In the genomic region with DNA sequence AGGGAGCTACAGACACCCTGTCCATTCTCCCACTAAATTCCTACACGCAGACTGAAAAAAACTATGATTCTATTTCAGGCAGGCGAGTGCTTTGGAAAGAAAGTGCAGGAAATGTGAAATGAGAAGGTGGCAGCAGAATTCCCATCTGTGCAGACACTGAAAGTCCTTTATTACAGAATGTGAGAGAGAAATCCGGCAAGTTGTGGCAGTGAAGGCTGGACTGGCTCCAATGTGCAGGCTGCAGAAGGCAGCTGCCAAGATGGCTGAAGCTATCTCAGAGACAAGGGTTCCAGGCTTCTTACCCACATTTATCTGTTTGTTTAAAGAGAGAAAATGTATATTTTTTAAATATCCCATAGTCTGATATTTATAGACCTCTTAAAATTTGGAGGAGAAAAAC, we compare ENCODE assay signal across 15 cellular contexts.
DNase-seq lines count a peak whose midpoint lies in the region; ATAC-seq and TF ChIP-seq lines count a peak whose summit lies in the region.
"Had no signal": no experiment of that assay in that cellular context is flagged by ENCODE, and none has a peak within 500 bp of the region (broad histone marks: within the 10 kb centered on the region; RNA-seq: fewer than 3 reads in every experiment).

No MANE protein-coding gene starts in this region.

- no peaks in the 10 kb centered on the region for H3K36me3 ChIP-seq in neural progenitor cell
- no peaks in the 10 kb centered on the region for H3K36me3 ChIP-seq in mucosa of descending colon (ENCODE audit: low read depth)
- H3K36me3 ChIP-seq: SJSA1 had no signal

- peak; percentile 43 for DNase-seq in DMS 273 treated with DMSO at 0.1 percent for 48 hours (lab: John Stamatoyannopoulos, UW)
- peak; percentile 20 for DNase-seq in NCI-H2227 (lab: John Stamatoyannopoulos, UW; ENCODE audit: unreplicated experiment)
- peak; percentile 69 for DNase-seq in cerebellum (ENCODE audit: low spot score)
- DNase-seq in neural progenitor cell (ENCODE audit: low spot score) = no peak
- no peak for DNase-seq in mucosa of descending colon
- no peak for DNase-seq in activated CD8-positive, alpha-beta memory T cell treated with anti-CD3 and anti-CD28 coated beads, Interleukin-2, amount 10 ng/mL, durations not matched to agents 7 days and 5 days
- DNase-seq in MCF 10A (ENCODE audit: unreplicated experiment) = no peak
- DNase-seq: CD4-positive, alpha-beta T cell; NCI-H1436 treated with DMSO at 0.1 percent for 48 hours; NCI-H510A had no signal

- CTCF ChIA-PET in activated CD8-positive, alpha-beta memory T cell treated with anti-CD3 and anti-CD28 coated beads, Interleukin-2, amount 10 ng/mL, durations not matched to agents 7 days and 5 days (lab: Charles Lee) = no interaction called here
- CTCF ChIA-PET in MCF 10A (lab: Yijun Ruan, JAX) = interaction anchor here (0.8 kb wide), 1 partner anchor 8 kb away, joined by 3 read pairs; no protein-coding TSS in a partner anchor

- TF ChIP-seq CTCF in neural progenitor cell (IDR thresholded peaks at IDR 0.05) (no peak), mucosa of descending colon (IDR thresholded peaks at IDR 0.05) (no peak), MCF 10A (IDR thresholded peaks at IDR 0.05; ENCODE audit: unreplicated experiment) (no peak)

- H3K36me3 Mint-ChIP-seq in neural progenitor cell (no peaks in the 10 kb centered on the region), MCF 10A (ENCODE audit: insufficient read depth, unreplicated experiment) (no peaks in the 10 kb centered on the region)
- no peaks in the 10 kb centered on the region for H3K36me3 Mint-ChIP-seq in activated CD8-positive, alpha-beta memory T cell treated with anti-CD3 and anti-CD28 coated beads, Interleukin-2, amount 10 ng/mL, durations not matched to agents 7 days and 5 days

- no peak overlapping the region for H3K27ac ChIP-seq in neural progenitor cell
- H3K27ac ChIP-seq: HL-60, SJSA1 had no signal

- no peaks in the 10 kb centered on the region for H3F3A ChIP-seq in neural progenitor cell (ENCODE audit: low read depth)

- H4K20me1 ChIP-seq in neural progenitor cell (ENCODE audit: low read depth) = no peaks in the 10 kb centered on the region

- H3K27ac Mint-ChIP-seq in neural progenitor cell (no peak overlapping the region), MCF 10A (ENCODE audit: low read depth, unreplicated experiment) (no peak overlapping the region)
- H3K27ac Mint-ChIP-seq in activated CD8-positive, alpha-beta memory T cell treated with anti-CD3 and anti-CD28 coated beads, Interleukin-2, amount 10 ng/mL, durations not matched to agents 7 days and 5 days = no peak overlapping the region
- H3K27ac Mint-ChIP-seq: B cell; CD4-positive, alpha-beta T cell had no signal

- H3K27me3 Mint-ChIP-seq in neural progenitor cell (ENCODE audit: insufficient read depth, low read depth) (no peaks in the 10 kb centered on the region), MCF 10A (ENCODE audit: insufficient read depth, unreplicated experiment) (peaks cover 14% of the 10 kb centered on the region)
- peaks cover 3% of the 10 kb centered on the region for H3K27me3 Mint-ChIP-seq in activated CD8-positive, alpha-beta memory T cell treated with anti-CD3 and anti-CD28 coated beads, Interleukin-2, amount 10 ng/mL, durations not matched to agents 7 days and 5 days

- H3K4me1 ChIP-seq in neural progenitor cell = no peaks in the 10 kb centered on the region
- H3K4me1 ChIP-seq in mucosa of descending colon (ENCODE audit: low read depth) = no peaks in the 10 kb centered on the region
- H3K4me1 ChIP-seq: SJSA1 had no signal

- BruUV-seq in MCF 10A (replicated peaks; lab: Mats Ljungman, UMichigan) = no TSS peak

- H3K4me3 Mint-ChIP-seq in neural progenitor cell (no peak overlapping the region), MCF 10A (ENCODE audit: unreplicated experiment) (no peak overlapping the region)
- H3K4me3 Mint-ChIP-seq in activated CD8-positive, alpha-beta memory T cell treated with anti-CD3 and anti-CD28 coated beads, Interleukin-2, amount 10 ng/mL, durations not matched to agents 7 days and 5 days = no peak overlapping the region
- H3K4me3 Mint-ChIP-seq: B cell; CD4-positive, alpha-beta T cell had no signal

- H3K9me3 ChIP-seq in neural progenitor cell (ENCODE audit: low read depth) (no peaks in the 10 kb centered on the region), mucosa of descending colon (no peaks in the 10 kb centered on the region)
- H3K9me3 ChIP-seq: SJSA1 had no signal

- H2AFZ ChIP-seq in neural progenitor cell (replicated peaks) = peak overlapping the region; percentile 14

- H3K4me1 Mint-ChIP-seq in neural progenitor cell = no peaks in the 10 kb centered on the region
- H3K4me1 Mint-ChIP-seq in activated CD8-positive, alpha-beta memory T cell treated with anti-CD3 and anti-CD28 coated beads, Interleukin-2, amount 10 ng/mL, durations not matched to agents 7 days and 5 days = no peaks in the 10 kb centered on the region
- H3K4me1 Mint-ChIP-seq in MCF 10A (ENCODE audit: insufficient read depth, unreplicated experiment) = no peaks in the 10 kb centered on the region
- H3K4me1 Mint-ChIP-seq: B cell had no signal

- H3K4me3 ChIP-seq in neural progenitor cell = no peak overlapping the region
- no peak overlapping the region for H3K4me3 ChIP-seq in mucosa of descending colon
- H3K4me3 ChIP-seq: K562, SJSA1 had no signal

- no peak overlapping the region for H3K9ac ChIP-seq in neural progenitor cell

- no peaks in the 10 kb centered on the region for H3K27me3 ChIP-seq in neural progenitor cell
- H3K27me3 ChIP-seq: SJSA1 had no signal

- H3K9me3 Mint-ChIP-seq in neural progenitor cell (peaks cover 2% of the 10 kb centered on the region), MCF 10A (ENCODE audit: unreplicated experiment) (no peaks in the 10 kb centered on the region)
- peaks cover 2% of the 10 kb centered on the region for H3K9me3 Mint-ChIP-seq in activated CD8-positive, alpha-beta memory T cell treated with anti-CD3 and anti-CD28 coated beads, Interleukin-2, amount 10 ng/mL, durations not matched to agents 7 days and 5 days (ENCODE audit: low read depth)

- H3K4me2 ChIP-seq in neural progenitor cell = no peak overlapping the region

- intact Hi-C loops in mucosa of descending colon (cut with DNase I, micrococcal nuclease) (loop anchor here in 1 of 2 donors (10.0 kb wide), 1 partner anchor 215 kb away; no protein-coding TSS in a partner anchor), MCF 10A (cut with micrococcal nuclease) (no loop called here)

- ATAC-seq in mucosa of descending colon = no peak
- ATAC-seq in GM19023 (IDR thresholded peaks at IDR 0.05; ENCODE audit: unreplicated experiment) = no peak
- no peak for ATAC-seq in activated CD8-positive, alpha-beta memory T cell treated with anti-CD3 and anti-CD28 coated beads, Interleukin-2, amount 10 ng/mL, durations not matched to agents 7 days and 5 days
- ATAC-seq: K562 had no signal

- POLR2A ChIA-PET in MCF 10A (lab: Yijun Ruan, JAX) = no interaction called here

- H3K79me2 ChIP-seq in neural progenitor cell (ENCODE audit: low read depth) = no peaks in the 10 kb centered on the region

Comparison
In these comparisons a context has a peak if more than half of its experiments do, and no peak if none do; other contexts are left out.
1. DNase-seq: peak in DMS 273 treated with DMSO at 0.1 percent for 48 hours (single experiment), NCI-H2227 (single experiment) and cerebellum (single experiment); none in neural progenitor cell (single experiment), mucosa of descending colon (0 of 3), activated CD8-positive, alpha-beta memory T cell treated with anti-CD3 and anti-CD28 coated beads, Interleukin-2, amount 10 ng/mL, durations not matched to agents 7 days and 5 days (single experiment) and MCF 10A (single experiment).